ENCODE assay signal across 23 cellular contexts in the genomic region with DNA sequence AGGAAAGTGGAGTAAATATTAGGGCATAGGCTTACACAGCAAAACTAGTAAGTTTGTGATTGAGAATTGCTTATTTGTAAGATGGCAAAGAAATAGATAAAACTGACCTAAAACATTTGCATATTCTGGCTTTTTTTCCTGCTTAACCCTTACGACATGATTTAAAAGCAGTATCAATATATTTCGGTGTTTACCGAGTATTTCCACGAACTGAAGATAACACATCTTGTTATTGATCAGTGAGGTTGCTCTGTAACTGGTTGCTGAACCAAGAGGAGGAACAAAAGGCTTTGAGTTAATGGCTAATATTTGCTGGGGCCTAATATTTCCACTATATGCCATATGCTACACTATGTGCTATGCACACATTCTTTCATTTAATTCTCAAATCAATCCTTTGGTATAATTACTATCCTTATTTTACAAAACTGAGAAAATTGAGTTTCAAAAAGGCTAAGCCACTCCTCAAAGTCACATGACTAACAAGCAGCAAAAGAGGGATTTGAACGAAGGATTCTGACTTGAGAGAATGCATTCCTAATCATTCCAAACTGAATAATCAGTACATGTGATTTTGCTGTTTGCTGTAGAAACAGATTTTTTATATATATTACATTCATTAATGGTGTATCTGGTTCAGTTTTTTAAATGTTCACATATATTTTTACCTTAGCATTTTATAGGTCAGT.
"Had no signal": no experiment of that assay in that cellular context is flagged by ENCODE, and none has a peak within 500 bp of the region (broad histone marks: within the 10 kb centered on the region; RNA-seq: fewer than 3 reads in every experiment).

No MANE protein-coding gene starts in this region.

- DNase-seq: activated CD4-positive, alpha-beta T cell treated with anti-CD3 and anti-CD28 coated beads for 4 hours; activated CD4-positive, alpha-beta T cell treated with anti-CD3 and anti-CD28 coated beads, Interleukin-2, amount 50 U/mL, for 48 hours; activated CD4-positive, CD25-positive, alpha-beta regulatory T cell; activated effector memory CD4-positive, alpha-beta T cell treated with anti-CD3 and anti-CD28 coated beads, Interleukin-2, amount 50 U/mL, for 16 hours; activated naive CD4-positive, alpha-beta T cell treated with anti-CD3 and anti-CD28 coated beads, Interleukin-2, amount 10 ng/mL, durations not matched to agents 7 days and 5 days; activated T-cell treated with anti-CD3 and anti-CD28 coated beads, Interleukin-2, amount 50 U/mL, for 48 hours; amygdala; body of pancreas; central memory CD4-positive, alpha-beta T cell; left ventricle myocardium superior; mammary epithelial cell; pancreas; small intestine; stimulated activated CD4-positive, alpha-beta T cell treated with anti-CD3 and anti-CD28 coated beads, Interleukin-2, amount 100 ng/mL, for 24 hours; stimulated activated naive CD8-positive, alpha-beta T cell treated with anti-CD3 and anti-CD28 coated beads, Interleukin-15, amount 100 ng/mL, for 72 hours; SW 1271; T-helper 17 cell; trophoblast cell had no signal

- H3K36me3 ChIP-seq: pancreas, suprapubic skin had no signal

- H3K9me3 Mint-ChIP-seq: activated naive CD4-positive, alpha-beta T cell treated with anti-CD3 and anti-CD28 coated beads, Interleukin-2, amount 10 ng/mL, durations not matched to agents 7 days and 5 days; nephron; stimulated activated effector memory CD8-positive, alpha-beta T cell treated with anti-CD3 and anti-CD28 coated beads, Interleukin-12 subunit alpha, Interleukin-12 subunit beta, amount 100 ng/mL, for 72 hours; stimulated activated naive CD8-positive, alpha-beta T cell treated with anti-CD3 and anti-CD28 coated beads, Interleukin-15, amount 100 ng/mL, for 72 hours had no signal

- H3K27me3 ChIP-seq: body of pancreas, suprapubic skin had no signal

- H3K4me1 ChIP-seq: body of pancreas, pancreas had no signal

- H3K9me3 ChIP-seq: body of pancreas, pancreas, suprapubic skin had no signal

- H3K27ac ChIP-seq: body of pancreas, coronary artery, epithelial cell of prostate, pancreas, suprapubic skin had no signal

- H3K4me3 ChIP-seq: body of pancreas, coronary artery, pancreas, suprapubic skin had no signal

- H3K36me3 Mint-ChIP-seq: activated naive CD4-positive, alpha-beta T cell treated with anti-CD3 and anti-CD28 coated beads, Interleukin-2, amount 10 ng/mL, durations not matched to agents 7 days and 5 days; stimulated activated effector memory CD8-positive, alpha-beta T cell treated with anti-CD3 and anti-CD28 coated beads, Interleukin-12 subunit alpha, Interleukin-12 subunit beta, amount 100 ng/mL, for 72 hours had no signal

- H3K4me1 Mint-ChIP-seq: activated naive CD4-positive, alpha-beta T cell treated with anti-CD3 and anti-CD28 coated beads, Interleukin-2, amount 10 ng/mL, durations not matched to agents 7 days and 5 days; stimulated activated effector memory CD8-positive, alpha-beta T cell treated with anti-CD3 and anti-CD28 coated beads, Interleukin-12 subunit alpha, Interleukin-12 subunit beta, amount 100 ng/mL, for 72 hours; stimulated activated naive CD8-positive, alpha-beta T cell treated with anti-CD3 and anti-CD28 coated beads, Interleukin-15, amount 100 ng/mL, for 72 hours; T-helper 17 cell had no signal

- H3K27ac Mint-ChIP-seq: activated naive CD4-positive, alpha-beta T cell treated with anti-CD3 and anti-CD28 coated beads, Interleukin-2, amount 10 ng/mL, durations not matched to agents 7 days and 5 days; stimulated activated effector memory CD8-positive, alpha-beta T cell treated with anti-CD3 and anti-CD28 coated beads, Interleukin-12 subunit alpha, Interleukin-12 subunit beta, amount 100 ng/mL, for 72 hours; stimulated activated naive CD8-positive, alpha-beta T cell treated with anti-CD3 and anti-CD28 coated beads, Interleukin-15, amount 100 ng/mL, for 72 hours; T-helper 17 cell had no signal

- H3K4me3 Mint-ChIP-seq: activated naive CD4-positive, alpha-beta T cell treated with anti-CD3 and anti-CD28 coated beads, Interleukin-2, amount 10 ng/mL, durations not matched to agents 7 days and 5 days; nephron; stimulated activated effector memory CD8-positive, alpha-beta T cell treated with anti-CD3 and anti-CD28 coated beads, Interleukin-12 subunit alpha, Interleukin-12 subunit beta, amount 100 ng/mL, for 72 hours; stimulated activated naive CD8-positive, alpha-beta T cell treated with anti-CD3 and anti-CD28 coated beads, Interleukin-15, amount 100 ng/mL, for 72 hours; T-helper 17 cell had no signal

- H3K27me3 Mint-ChIP-seq: activated naive CD4-positive, alpha-beta T cell treated with anti-CD3 and anti-CD28 coated beads, Interleukin-2, amount 10 ng/mL, durations not matched to agents 7 days and 5 days; stimulated activated naive CD8-positive, alpha-beta T cell treated with anti-CD3 and anti-CD28 coated beads, Interleukin-15, amount 100 ng/mL, for 72 hours had no signal
